In genomic region chrX:106919932-106920452, GRCh38 we compare ENCODE assay signal across 1 cellular context.
TF ChIP-seq lines count a peak whose summit lies in the region.

Gene CLDN2 (plus strand): TSS chrX:106920402. CDS start chrX:106928229, 7,827 bp downstream.

TF ChIP-seq in GM23338, 12 proteins besides CTCF, POLR2A, EP300 and RAD21 (continued from another document):
- peak; percentile 43; the same call in 1 of the 2 replicates for TF ChIP-seq ZNF462 (CRISPR knock-in tag; IDR thresholded peaks at IDR 0.05)
- no peak for TF ChIP-seq EZH2 (IDR thresholded peaks at IDR 0.05; ENCODE audit: low read depth, unreplicated experiment)
